Comparison of ENCODE assay signal across 1 cellular context in genomic region chr3:183262979-183263378, GRCh38.
TF ChIP-seq lines count a peak whose summit lies in the region.

No MANE protein-coding gene starts in this region.

TF ChIP-seq in HepG2, 621 proteins besides CTCF, POLR2A, EP300 and RAD21 (continued from another document):
- TF ChIP-seq TERF1 (CRISPR knock-in tag; IDR thresholded peaks at IDR 0.05), result no peak
